ENCODE assay signal across 15 cellular contexts in genomic region chr7:33578166-33578565, GRCh38.
"Had no signal": no experiment of that assay in that cellular context is flagged by ENCODE, and none has a peak within 500 bp of the region (broad histone marks: within the 10 kb centered on the region; RNA-seq: fewer than 3 reads in every experiment).

No MANE protein-coding gene starts in this region.

- H3K27ac Mint-ChIP-seq: activated CD8-positive, alpha-beta T cell treated with anti-CD3 and anti-CD28 coated beads for 36 hours; immature natural killer cell; T-helper 1 cell treated with Interleukin-12 subunit alpha and Interleukin-12 subunit beta and Interleukin-4 antibody, amounts not matched to agents 30 μg/mL and 1 μg/mL, for 36 hours had no signal

- H3K27ac ChIP-seq: ascending aorta, pancreas, stomach had no signal

- H3K4me3 ChIP-seq: ascending aorta, pancreas, stomach had no signal

- ATAC-seq: activated CD8-positive, alpha-beta T cell treated with anti-CD3 and anti-CD28 coated beads for 36 hours; left lobe of liver; pancreas had no signal

- H3K27me3 Mint-ChIP-seq: activated CD8-positive, alpha-beta T cell treated with anti-CD3 and anti-CD28 coated beads for 36 hours had no signal

- FAIRE-seq: colon, pancreas, urothelium cell line had no signal

- H3K9me3 ChIP-seq: ascending aorta, pancreas, stomach had no signal

- H3K36me3 ChIP-seq: ascending aorta, pancreas, stomach had no signal

- H3K27me3 ChIP-seq: ascending aorta, pancreas, stomach had no signal

- H3K4me3 Mint-ChIP-seq: activated CD8-positive, alpha-beta T cell treated with anti-CD3 and anti-CD28 coated beads for 36 hours; immature natural killer cell; T-helper 1 cell treated with Interleukin-12 subunit alpha and Interleukin-12 subunit beta and Interleukin-4 antibody, amounts not matched to agents 30 μg/mL and 1 μg/mL, for 36 hours had no signal

- H3K4me1 ChIP-seq: ascending aorta, pancreas, stomach had no signal

- DNase-seq: activated CD4-positive, alpha-beta T cell treated with anti-CD3 and anti-CD28 coated beads for 4 hours; activated CD8-positive, alpha-beta memory T cell treated with anti-CD3 and anti-CD28 coated beads, Interleukin-2, amount 50 U/mL, for 48 hours; activated CD8-positive, alpha-beta T cell treated with anti-CD3 and anti-CD28 coated beads for 36 hours; effector CD4-positive, alpha-beta T cell; foreskin fibroblast; immature natural killer cell; pancreas; stimulated activated CD4-positive, alpha-beta T cell treated with anti-CD3 and anti-CD28 coated beads, Interleukin-15, amount 100 ng/mL, for 24 hours; stimulated activated CD4-positive, alpha-beta T cell treated with anti-CD3 and anti-CD28 coated beads, Interleukin-4, amount 100 ng/mL, for 4 hours; stomach had no signal
